ENCODE assay signal across 1 cellular context in genomic region chr2:39541011-39541930, GRCh38.
TF ChIP-seq lines count a peak whose summit lies in the region.

No MANE protein-coding gene starts in this region.

TF ChIP-seq in endothelial cell of umbilical vein, 7 proteins besides CTCF, POLR2A, EP300 and RAD21 (continued from another document):
- TF ChIP-seq MAX (IDR thresholded peaks at IDR 0.05; ENCODE audit: insufficient read depth, insufficient read length): no peak
